19 cellular contexts compared by ENCODE assay signal in genomic region chr6:148495029-148495428, GRCh38.
DNase-seq lines count a peak whose midpoint lies in the region; ATAC-seq and TF ChIP-seq lines count a peak whose summit lies in the region.
"Had no signal": no experiment of that assay in that cellular context is flagged by ENCODE, and none has a peak within 500 bp of the region (broad histone marks: within the 10 kb centered on the region; RNA-seq: fewer than 3 reads in every experiment).

No MANE protein-coding gene starts in this region.

- H3K9me3 ChIP-seq in GM23248 (ENCODE audit: low read depth) (no peaks in the 10 kb centered on the region), esophagus squamous epithelium (no peaks in the 10 kb centered on the region), subcutaneous abdominal adipose tissue (ENCODE audit: control insufficient read depth in 5 of 5, low read length in 5 of 5) (no peaks in the 10 kb centered on the region), PC-9 (ENCODE audit: insufficient read depth, low read depth) (no peaks in the 10 kb centered on the region)

- whole genome bisulfite sequencing in GM23248 (ENCODE audit: low coverage in 1 of 2, low lambda C conversion rate in 2 of 2, missing lambda C conversion rate in 2 of 2), 2 experiments, result 38 to 40% methylated on average over 6 of the region's 6 CpGs
- 80 to 87% methylated on average over 6 of the region's 6 CpGs for WGBS in esophagus squamous epithelium, 2 donors

- no peaks in the 10 kb centered on the region for H4K20me1 ChIP-seq in GM23248 (ENCODE audit: insufficient read depth)
- H4K20me1 ChIP-seq in PC-9 (ENCODE audit: insufficient read depth), result no peaks in the 10 kb centered on the region

- H2AFZ ChIP-seq in GM23248 (no peak overlapping the region), PC-9 (no peak overlapping the region)

- peaks cover 82% of the 10 kb centered on the region for H3F3A ChIP-seq in GM23248 (ENCODE audit: insufficient read depth)
- H3F3A ChIP-seq in PC-9 (ENCODE audit: insufficient read depth, low read depth), result no peaks in the 10 kb centered on the region

- peak overlapping the region; percentile 80 for H3K27ac ChIP-seq in GM23248
- peak overlapping the region in 3 of 4 donors; percentile 30 to 50 (median 31) for H3K27ac ChIP-seq in esophagus squamous epithelium
- peak overlapping the region; percentile 99 for H3K27ac ChIP-seq in subcutaneous abdominal adipose tissue (ENCODE audit: low read depth, low read length)
- H3K27ac ChIP-seq in PC-9, result no peak overlapping the region
- H3K27ac ChIP-seq: C4-2B had no signal

- H3K27me3 ChIP-seq in GM23248 (replicated peaks; ENCODE audit: insufficient read depth) (no peaks in the 10 kb centered on the region), esophagus squamous epithelium (no peaks in the 10 kb centered on the region), subcutaneous abdominal adipose tissue (ENCODE audit: control insufficient read depth in 5 of 5, insufficient read depth in 4 of 5, low read length in 5 of 5) (no peaks in the 10 kb centered on the region), PC-9 (ENCODE audit: insufficient read depth, low read depth) (no peaks in the 10 kb centered on the region)

- H3K4me3 ChIP-seq in GM23248 (no peak overlapping the region), esophagus squamous epithelium (no peak overlapping the region), subcutaneous abdominal adipose tissue (ENCODE audit: low read depth in 1 of 5, low read length in 5 of 5) (no peak overlapping the region), PC-9 (no peak overlapping the region)

- POLR2A ChIA-PET in PC-9 (lab: Charles Lee; ENCODE audit: unreplicated experiment), result no interaction called here

- peak overlapping the region; percentile 70 for H3K9ac ChIP-seq in GM23248
- peak overlapping the region in 2 of 5 donors; percentile 8 to 64 for H3K9ac ChIP-seq in subcutaneous abdominal adipose tissue (ENCODE audit: low read length in 5 of 5)

- CTCF ChIA-PET in PC-9 (lab: Charles Lee), result no interaction called here

- H3K4me2 ChIP-seq in GM23248 (ENCODE audit: unreplicated experiment) (peak overlapping the region; percentile 74), PC-9 (no peak overlapping the region)

- peaks cover 82% of the 10 kb centered on the region for H3K79me2 ChIP-seq in GM23248 (ENCODE audit: insufficient read depth)
- H3K79me2 ChIP-seq in PC-9 (ENCODE audit: low read depth), result no peaks in the 10 kb centered on the region

- peak; percentile 47 for DNase-seq in GM23248
- peak; percentile 82 for DNase-seq in NOMO-1 treated with DMSO at 0.1 percent for 48 hours (lab: John Stamatoyannopoulos, UW; ENCODE audit: unreplicated experiment)
- DNase-seq in esophagus squamous epithelium (lab: John Stamatoyannopoulos, UW), result no peak
- DNase-seq in PC-9, result no peak
- DNase-seq: activated CD4-positive, alpha-beta T cell treated with anti-CD3 and anti-CD28 coated beads for 1 hour; activated naive CD4-positive, alpha-beta T cell treated with anti-CD3 and anti-CD28 coated beads for 36 hours; effector memory CD4-positive, alpha-beta T cell; H9; NCI-H2171; NCI-H774; stimulated activated CD4-positive, alpha-beta T cell treated with anti-CD3 and anti-CD28 coated beads, Interleukin-15, amount 100 ng/mL, for 24 hours; T-helper 17 cell had no signal

- intact Hi-C loops in esophagus squamous epithelium (cut with DNase I), result no loop called here
- intact Hi-C loops in PC-9 (cut with micrococcal nuclease; ENCODE audit: unreplicated experiment), result no loop called here

- peaks cover 5% of the 10 kb centered on the region; the same call in 1 of the 2 replicates for H3K36me3 ChIP-seq in GM23248 (ENCODE audit: low read depth)
- peaks cover 0 to 64% (median 0%) of the 10 kb centered on the region in 3 donors for H3K36me3 ChIP-seq in esophagus squamous epithelium
- no peaks in the 10 kb centered on the region for H3K36me3 ChIP-seq in subcutaneous abdominal adipose tissue (ENCODE audit: control insufficient read depth in 5 of 5, insufficient read depth in 5 of 5, low read length in 5 of 5)
- no peaks in the 10 kb centered on the region for H3K36me3 ChIP-seq in PC-9 (ENCODE audit: low read depth)

- BruUV-seq in PC-9 (replicated peaks; lab: Mats Ljungman, UMichigan), result no TSS peak

- H3K9me2 ChIP-seq in GM23248 (ENCODE audit: insufficient read depth) (no peaks in the 10 kb centered on the region), PC-9 (ENCODE audit: insufficient read depth) (no peaks in the 10 kb centered on the region; the same call in 1 of the 2 replicates)

- TF ChIP-seq CTCF in esophagus squamous epithelium (IDR thresholded peaks at IDR 0.05) (no peak), PC-9 (conservative IDR thresholded peaks at IDR 0.05) (no peak)

- no peak for TF ChIP-seq POLR2A in esophagus squamous epithelium (IDR thresholded peaks at IDR 0.05)

- ATAC-seq in HG03159 (IDR thresholded peaks at IDR 0.05; ENCODE audit: unreplicated experiment) (no peak), GM21447 (IDR thresholded peaks at IDR 0.05; ENCODE audit: unreplicated experiment) (no peak), GM21529 (IDR thresholded peaks at IDR 0.05; ENCODE audit: unreplicated experiment) (no peak)
- ATAC-seq: HepG2, left lobe of liver, T-helper 17 cell had no signal

- H3K4me1 ChIP-seq in GM23248 (ENCODE audit: insufficient read depth), result peaks cover 72% of the 10 kb centered on the region
- H3K4me1 ChIP-seq in esophagus squamous epithelium, result peaks cover 0 to 4% (median 2%) of the 10 kb centered on the region in 3 donors
- peaks cover 6 to 61% (median 56%) of the 10 kb centered on the region in 5 donors for H3K4me1 ChIP-seq in subcutaneous abdominal adipose tissue (ENCODE audit: control insufficient read depth in 5 of 5, insufficient read depth in 5 of 5, low read length in 5 of 5)
- H3K4me1 ChIP-seq in PC-9 (replicated peaks; ENCODE audit: insufficient read depth), result no peaks in the 10 kb centered on the region

- in situ Hi-C loops in GM23248 (cut with MboI), result no loop called here

Comparison
In these comparisons a context has a peak if more than half of its experiments do, and no peak if none do; other contexts are left out.
1. DNase-seq: peak in GM23248 (single experiment) and NOMO-1 treated with DMSO at 0.1 percent for 48 hours (single experiment); none in esophagus squamous epithelium (single experiment) and PC-9 (0 of 2).